Comparison of ENCODE assay signal across 19 cellular contexts in the genomic region with DNA sequence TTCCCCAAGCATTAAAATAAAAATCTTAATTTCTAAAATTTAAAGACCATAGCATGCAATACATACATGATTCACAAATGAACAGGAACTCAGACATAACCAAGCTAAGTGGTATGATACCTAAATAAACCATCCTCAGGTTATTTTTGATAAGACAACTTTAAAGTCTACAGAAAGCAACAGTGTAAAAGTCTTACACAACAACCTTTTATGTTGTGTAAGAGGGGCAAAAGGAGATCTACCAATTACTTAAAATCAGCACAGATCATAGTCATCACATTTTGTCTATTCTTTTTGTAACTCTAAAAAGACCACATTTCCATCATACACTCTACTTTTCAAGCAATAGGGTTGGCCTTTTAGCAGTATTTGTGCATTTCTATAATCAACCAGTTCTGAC.
"Had no signal": no experiment of that assay in that cellular context is flagged by ENCODE, and none has a peak within 500 bp of the region (broad histone marks: within the 10 kb centered on the region; RNA-seq: fewer than 3 reads in every experiment).

No MANE protein-coding gene starts in this region.

- H3K36me3 ChIP-seq: uterus had no signal

- H3K27me3 Mint-ChIP-seq: progenitor cell of endocrine pancreas had no signal

- H3K4me3 ChIP-seq: body of pancreas, coronary artery, esophagus squamous epithelium, hepatocyte, left lung, tibial nerve, uterus had no signal

- DNase-seq: activated effector memory CD4-positive, alpha-beta T cell treated with Interleukin-2 at 50 U/mL for 16 hours; amygdala; body of pancreas; central memory CD4-positive, alpha-beta T cell; esophagus squamous epithelium; left lung; mammary epithelial cell; nucleus accumbens; right cardiac atrium; small intestine; stimulated activated CD4-positive, alpha-beta T cell treated with anti-CD3 and anti-CD28 coated beads, Interleukin-4, amount 100 ng/mL, for 24 hours; stimulated activated naive CD4-positive, alpha-beta T cell; uterus had no signal

- ATAC-seq: activated CD4-positive, CD25-positive, alpha-beta regulatory T cell treated with anti-CD3 and anti-CD28 coated beads, Interleukin-2, amount 50 U/mL, for 24 hours; body of pancreas; left lung; right cardiac atrium had no signal

- H3K27ac Mint-ChIP-seq: activated naive CD4-positive, alpha-beta T cell treated with anti-CD3 and anti-CD28 coated beads, Interleukin-2, amount 50 U/mL, for 72 hours; progenitor cell of endocrine pancreas had no signal

- H3K9me3 ChIP-seq: body of pancreas, esophagus squamous epithelium, left lung, tibial nerve, uterus had no signal

- H3K27me3 ChIP-seq: body of pancreas, esophagus squamous epithelium, hepatocyte, left lung, tibial nerve, uterus had no signal

- H3K27ac ChIP-seq: body of pancreas, coronary artery, esophagus squamous epithelium, hepatocyte, left lung, tibial nerve, uterus had no signal

- H3K9me3 Mint-ChIP-seq: activated naive CD4-positive, alpha-beta T cell treated with anti-CD3 and anti-CD28 coated beads, Interleukin-2, amount 50 U/mL, for 72 hours had no signal
